11 cellular contexts compared by ENCODE assay signal in genomic region chr19:3932931-3933810, GRCh38. TPM values are rescaled to one million over a fixed set of nuclear protein-coding genes. Genes with fewer than 3 reads are reported as not detected.
DNase-seq lines count a peak whose midpoint lies in the region; ATAC-seq and TF ChIP-seq lines count a peak whose summit lies in the region.
"Had no signal": no experiment of that assay in that cellular context is flagged by ENCODE, and none has a peak within 500 bp of the region (broad histone marks: within the 10 kb centered on the region; RNA-seq: fewer than 3 reads in every experiment).

NMRK2 (plus strand) TSS chr19:3933069; CDS start chr19:3933672, 603 bp downstream.

- no peaks in the 10 kb centered on the region for H3K9me3 Mint-ChIP-seq in H9

- peaks cover 17% of the 10 kb centered on the region for H3K36me3 ChIP-seq in right atrium auricular region
- H3K36me3 ChIP-seq: right lobe of liver had no signal

- H3K27me3 Mint-ChIP-seq in H9 (ENCODE audit: low read depth), result peaks cover 3% of the 10 kb centered on the region

- H3K23ac ChIP-seq in H9 (ENCODE audit: insufficient read length, low read depth, low read length), result no peak within 1 kb of the TSS

- no peak within 1 kb of the TSS for H2BK5ac ChIP-seq in H9 (ENCODE audit: insufficient read length, low read length)

- peaks cover 0 to 3% of the 10 kb centered on the region in 2 experiments; a peak in 1 of 4 replicates for H3K4me1 Mint-ChIP-seq in H9

- H3K23me2 ChIP-seq in H9 (ENCODE audit: insufficient read length, low read depth, low read length, poor library complexity, severe bottlenecking), result peaks cover 7% of the 10 kb centered on the region

- H3K27ac ChIP-seq in H9 (ENCODE audit: insufficient read length, low read depth, low read length), result peak within 1 kb of the TSS; percentile 12
- peak within 1 kb of the TSS; percentile 86 to 88 for H3K27ac ChIP-seq in right atrium auricular region
- H3K27ac ChIP-seq: right lobe of liver had no signal

- no peaks in the 10 kb centered on the region for H3K27me3 ChIP-seq in H9 (ENCODE audit: insufficient read depth, low read length)
- no peaks in the 10 kb centered on the region for H3K27me3 ChIP-seq in right atrium auricular region
- H3K27me3 ChIP-seq: right lobe of liver had no signal

- H2BK15ac ChIP-seq in H9 (ENCODE audit: low read depth, low read length), result no peak within 1 kb of the TSS

- H2AFZ ChIP-seq in H9 (ENCODE audit: low read length), result peak within 1 kb of the TSS; percentile 69

- H3K18ac ChIP-seq in H9 (ENCODE audit: insufficient read length, low read depth, low read length), result peak within 1 kb of the TSS; percentile 82

- H3K4me1 ChIP-seq in H9 (ENCODE audit: insufficient read depth, low read length), result no peaks in the 10 kb centered on the region
- H3K4me1 ChIP-seq in right atrium auricular region, result peaks cover 0 to 8% of the 10 kb centered on the region in 2 donors
- H3K4me1 ChIP-seq: right lobe of liver had no signal

- H3K9me3 ChIP-seq in H9 (ENCODE audit: control insufficient read depth, low read depth, low read length) (no peaks in the 10 kb centered on the region), right atrium auricular region (no peaks in the 10 kb centered on the region)
- H3K9me3 ChIP-seq: right lobe of liver had no signal

- peak within 1 kb of the TSS; percentile 63 for H3K9ac ChIP-seq in H9 (ENCODE audit: extremely low read depth, insufficient read length, low read length)

- no peak within 1 kb of the TSS for H2BK20ac ChIP-seq in H9 (ENCODE audit: low read depth, low read length, poor library complexity, severe bottlenecking)

- ATAC-seq in HG02885 (IDR thresholded peaks at IDR 0.05; ENCODE audit: poor library complexity, unreplicated experiment), result no peak
- ATAC-seq: right lobe of liver had no signal

- H4K91ac ChIP-seq in H9 (ENCODE audit: insufficient read length, low read depth, low read length), result no peak within 1 kb of the TSS

- H3K27ac Mint-ChIP-seq in H9, result peak within 1 kb of the TSS; percentile 94 to 98 (median 95)

- H3K4me2 ChIP-seq in H9 (ENCODE audit: insufficient read depth, insufficient read length, low read length), result peak within 1 kb of the TSS; percentile 73

- H3K79me1 ChIP-seq in H9 (ENCODE audit: insufficient read depth, low read depth, low read length, poor library complexity, severe bottlenecking), result no peaks in the 10 kb centered on the region

- DNase-seq in H9 (peak; percentile 94), NCI-H345 (lab: John Stamatoyannopoulos, UW) (peak; percentile 21), right atrium auricular region (ENCODE audit: low spot score) (peak; percentile 64), retinal pigment epithelial cell (ENCODE audit: low read depth) (no peak), LoVo (ENCODE audit: low spot score) (no peak), NK-92 (lab: John Stamatoyannopoulos, UW; ENCODE audit: unreplicated experiment) (no peak)
- DNase-seq: activated effector memory CD4-positive, alpha-beta T cell treated with Interleukin-2 at 50 U/mL for 16 hours; right lobe of liver had no signal

- H3K4me3 ChIP-seq in right atrium auricular region (peak within 1 kb of the TSS; percentile 57 to 68), retinal pigment epithelial cell (ENCODE audit: low read length) (peak within 1 kb of the TSS; percentile 17)
- H3K4me3 ChIP-seq: right lobe of liver had no signal

- H3K14ac ChIP-seq in H9 (ENCODE audit: insufficient read depth, low read length), result peak within 1 kb of the TSS; percentile 91

- H4K5ac ChIP-seq in H9 (ENCODE audit: insufficient read length, low read depth, low read length), result no peak within 1 kb of the TSS

- no peak within 1 kb of the TSS for H3K56ac ChIP-seq in H9 (ENCODE audit: insufficient read length, low read depth, low read length)

- no peak within 1 kb of the TSS for H4K8ac ChIP-seq in H9 (replicated peaks; ENCODE audit: insufficient read length, low read depth, low read length)

- H3T11ph ChIP-seq in H9 (ENCODE audit: low read length), result no peak within 1 kb of the TSS

- TF ChIP-seq CTCF in H9 (conservative IDR thresholded peaks at IDR 0.05), result no peak
- TF ChIP-seq CTCF in right atrium auricular region (IDR thresholded peaks at IDR 0.05), result no peak
- TF ChIP-seq CTCF in retinal pigment epithelial cell (conservative IDR thresholded peaks at IDR 0.05; ENCODE audit: low read depth, low read length), result no peak

- WGBS in H9 (ENCODE audit: extremely low coverage, insufficient read length, low lambda C conversion rate), result no CpG with 5 or more reads among the region's 51 CpGs

- H3K79me2 ChIP-seq in H9 (ENCODE audit: insufficient read depth, low read length), result no peaks in the 10 kb centered on the region; the same call in 1 of the 2 replicates

- no peaks in the 10 kb centered on the region; a peak in 1 of 7 replicates for H3K36me3 Mint-ChIP-seq in H9 (ENCODE audit: insufficient read depth in 1 of 3, low read depth in 3 of 3)

- no peak within 1 kb of the TSS for H2AK5ac ChIP-seq in H9 (ENCODE audit: insufficient read length, low read length)

- no peaks in the 10 kb centered on the region for H4K20me1 ChIP-seq in H9 (ENCODE audit: control insufficient read depth, insufficient read depth, insufficient read length)

- no peak within 1 kb of the TSS; the same call in 1 of the 2 replicates for H3K4ac ChIP-seq in H9 (ENCODE audit: low read depth, low read length)

- peak within 1 kb of the TSS; percentile 76 to 90 for H3K4me3 Mint-ChIP-seq in H9

- H2BK120ac ChIP-seq in H9 (ENCODE audit: low read depth, low read length, poor library complexity, severe bottlenecking), result no peak within 1 kb of the TSS

- H2BK12ac ChIP-seq in H9 (ENCODE audit: insufficient read length, low read depth, low read length), result no peak within 1 kb of the TSS

RNA-seq across cellular contexts. Expression of gene NMRK2, which starts in this region (rescaled TPM):
- 60.0 and 62.7 TPM in 2 replicates for total RNA-seq in H9 (2021)
- 1,000 to 10,000 TPM; 1,342 to 2,195 TPM for total RNA-seq in right atrium auricular region
- total RNA-seq: LHCN-M2, lung microvascular endothelial cell had no signal

Comparison
In these comparisons a context has a peak if more than half of its experiments do, and no peak if none do; other contexts are left out.
1. RNA of gene NMRK2 (total RNA-seq): 1,342 to 2,195 TPM in right atrium auricular region; 60.0 to 62.7 TPM in H9; every median in the first group is over 10 times any median in the second.
2. DNase-seq: peak in H9 (single experiment), NCI-H345 (single experiment) and right atrium auricular region (single experiment); none in retinal pigment epithelial cell (single experiment), LoVo (single experiment) and NK-92 (single experiment).